ENCODE assay signal across 8 cellular contexts in genomic region chr2:45585267-45585861, GRCh38. TPM values are rescaled to one million over a fixed set of nuclear protein-coding genes. Genes with fewer than 3 reads are reported as not detected.
DNase-seq lines count a peak whose midpoint lies in the region; ATAC-seq and TF ChIP-seq lines count a peak whose summit lies in the region.

No MANE protein-coding gene starts in this region.

- H3K27ac Mint-ChIP-seq in effector memory CD8-positive, alpha-beta T cell = no peak overlapping the region
- no peak overlapping the region for H3K27ac Mint-ChIP-seq in mesothelial cell of epicardium
- no peak overlapping the region for H3K27ac Mint-ChIP-seq in activated CD4-positive, alpha-beta memory T cell treated with anti-CD3 and anti-CD28 coated beads for 36 hours

- DNase-seq in CD1c-positive myeloid dendritic cell (ENCODE audit: extremely low spot score) (peak; percentile 71), H4 (ENCODE audit: low spot score) (peak; percentile 47), OCI-M1 (lab: John Stamatoyannopoulos, UW) (peak; percentile 66), mesothelial cell of epicardium (ENCODE audit: low spot score in 2 of 2, unreplicated experiment in 2 of 2) (no peak)
- no peak for DNase-seq in effector memory CD8-positive, alpha-beta T cell
- DNase-seq in activated CD4-positive, alpha-beta memory T cell treated with anti-CD3 and anti-CD28 coated beads for 36 hours = no peak

- H3K27me3 Mint-ChIP-seq in effector memory CD8-positive, alpha-beta T cell = no peaks in the 10 kb centered on the region
- H3K27me3 Mint-ChIP-seq in mesothelial cell of epicardium (ENCODE audit: low read depth) = no peaks in the 10 kb centered on the region
- H3K27me3 Mint-ChIP-seq in activated CD4-positive, alpha-beta memory T cell treated with anti-CD3 and anti-CD28 coated beads for 36 hours = no peaks in the 10 kb centered on the region

- TF ChIP-seq CTCF in mesothelial cell of epicardium (IDR thresholded peaks at IDR 0.05; ENCODE audit: unreplicated experiment) = peak; percentile 69

- H3K36me3 Mint-ChIP-seq in effector memory CD8-positive, alpha-beta T cell (ENCODE audit: insufficient read depth) = peaks cover 5% of the 10 kb centered on the region
- peaks cover 7% of the 10 kb centered on the region for H3K36me3 Mint-ChIP-seq in mesothelial cell of epicardium
- peaks cover 8% of the 10 kb centered on the region for H3K36me3 Mint-ChIP-seq in activated CD4-positive, alpha-beta memory T cell treated with anti-CD3 and anti-CD28 coated beads for 36 hours

- intact Hi-C loops in activated CD4-positive, alpha-beta memory T cell treated with anti-CD3 and anti-CD28 coated beads for 36 hours (cut with micrococcal nuclease) = loop anchor here (2.0 kb wide), 1 partner anchor 17 kb away; no protein-coding TSS in a partner anchor

- POLR2A ChIA-PET in activated CD4-positive, alpha-beta memory T cell treated with anti-CD3 and anti-CD28 coated beads for 36 hours (lab: Charles Lee) = no interaction called here

- no peak overlapping the region for H3K4me3 Mint-ChIP-seq in effector memory CD8-positive, alpha-beta T cell
- H3K4me3 Mint-ChIP-seq in mesothelial cell of epicardium = no peak overlapping the region
- no peak overlapping the region for H3K4me3 Mint-ChIP-seq in activated CD4-positive, alpha-beta memory T cell treated with anti-CD3 and anti-CD28 coated beads for 36 hours

- H3K4me1 Mint-ChIP-seq in effector memory CD8-positive, alpha-beta T cell (ENCODE audit: low read depth in 2 of 2) = peaks cover 11 to 12% of the 10 kb centered on the region in 2 donors
- H3K4me1 Mint-ChIP-seq in mesothelial cell of epicardium = peaks cover 4% of the 10 kb centered on the region
- peaks cover 21% of the 10 kb centered on the region for H3K4me1 Mint-ChIP-seq in activated CD4-positive, alpha-beta memory T cell treated with anti-CD3 and anti-CD28 coated beads for 36 hours (ENCODE audit: low read depth)

- ATAC-seq in effector memory CD8-positive, alpha-beta T cell (replicated peaks) = peak; percentile 73
- ATAC-seq in HG03196 (IDR thresholded peaks at IDR 0.05; ENCODE audit: unreplicated experiment) = no peak
- ATAC-seq in activated CD4-positive, CD25-positive, alpha-beta regulatory T cell treated with anti-CD3 and anti-CD28 coated beads, Interleukin-2, amount 50 U/mL, for 24 hours = no peak

- H3K9me3 Mint-ChIP-seq in effector memory CD8-positive, alpha-beta T cell = no peaks in the 10 kb centered on the region
- no peaks in the 10 kb centered on the region for H3K9me3 Mint-ChIP-seq in mesothelial cell of epicardium
- H3K9me3 Mint-ChIP-seq in activated CD4-positive, alpha-beta memory T cell treated with anti-CD3 and anti-CD28 coated beads for 36 hours = no peaks in the 10 kb centered on the region

- CTCF ChIA-PET in activated CD4-positive, alpha-beta memory T cell treated with anti-CD3 and anti-CD28 coated beads for 36 hours (lab: Charles Lee) = interaction anchor here (0.6 to 3.0 kb wide), 9 partner anchors 8 to 604 kb away, joined by 3 to 12 read pairs (median 5); partner anchors contain the start of gene SRBD1

RNA-seq across cellular contexts. Expression of gene SRBD1, which starts 25.7 kb away (rescaled TPM):
- 14.4 and 15.5 TPM in 2 replicates for total RNA-seq in H4 (2014; rRNA removed; shearing (Covaris generic))
- 16.2 to 22.6 TPM (median 19.3 TPM) in 3 replicates for total RNA-seq in mesothelial cell of epicardium
- total RNA-seq in activated CD4-positive, alpha-beta memory T cell treated with anti-CD3 and anti-CD28 coated beads for 36 hours = 10 to 100 TPM; 19.3 to 20.5 TPM

Comparison
In these comparisons a context has a peak if more than half of its experiments do, and no peak if none do; other contexts are left out.
1. DNase-seq: peak in CD1c-positive myeloid dendritic cell (single experiment), H4 (single experiment) and OCI-M1 (single experiment); none in effector memory CD8-positive, alpha-beta T cell (0 of 3), mesothelial cell of epicardium (0 of 2) and activated CD4-positive, alpha-beta memory T cell treated with anti-CD3 and anti-CD28 coated beads for 36 hours (single experiment).